Comparison of ENCODE assay signal across 10 cellular contexts in genomic region chr10:48364659-48365405, GRCh38. TPM values are rescaled to one million over a fixed set of nuclear protein-coding genes. Genes with fewer than 3 reads are reported as not detected.
DNase-seq lines count a peak whose midpoint lies in the region; ATAC-seq and TF ChIP-seq lines count a peak whose summit lies in the region.
"Had no signal": no experiment of that assay in that cellular context is flagged by ENCODE, and none has a peak within 500 bp of the region (broad histone marks: within the 10 kb centered on the region; RNA-seq: fewer than 3 reads in every experiment).

No MANE protein-coding gene starts in this region.

- no peaks in the 10 kb centered on the region; a peak in 1 of 22 replicates for H3K9me3 ChIP-seq in BLaER1 treated with 17β-estradiol and CSF1 and Interleukin-3, amounts not matched to agents 10 nM and 100 nM (replicated peaks in 1 of 11)
- H3K9me3 ChIP-seq: transverse colon had no signal

- no peak overlapping the region for H3K27ac ChIP-seq in BLaER1 treated with 17β-estradiol and CSF1 and Interleukin-3, amounts not matched to agents 10 nM and 100 nM
- H3K27ac ChIP-seq: transverse colon had no signal

- peak; percentile 70 for ATAC-seq in left lobe of liver
- no peak for ATAC-seq in HG03571 (IDR thresholded peaks at IDR 0.05; ENCODE audit: unreplicated experiment)
- no peak for ATAC-seq in GM21526 (IDR thresholded peaks at IDR 0.05; ENCODE audit: low FRiP score, unreplicated experiment)

- peaks cover 5 to 76% (median 50%) of the 10 kb centered on the region in 11 experiments; a peak in 18 of 22 replicates for H4K20me1 ChIP-seq in BLaER1 treated with 17β-estradiol and CSF1 and Interleukin-3, amounts not matched to agents 10 nM and 100 nM

- H3K4me3 ChIP-seq in BLaER1 treated with 17β-estradiol and CSF1 and Interleukin-3, amounts not matched to agents 10 nM and 100 nM: no peak overlapping the region
- H3K4me3 ChIP-seq: transverse colon had no signal

- in situ Hi-C loops in GM13977 (cut with MboI; ENCODE audit: low pct_unique_long_range_greater_than_20kb, low sequenced_read_pairs, unreplicated experiment): loop anchor here (25.0 kb wide), 1 partner anchor 147 kb away; no protein-coding TSS in a partner anchor

- no peaks in the 10 kb centered on the region; a peak in 1 of 22 replicates for H3K36me3 ChIP-seq in BLaER1 treated with 17β-estradiol and CSF1 and Interleukin-3, amounts not matched to agents 10 nM and 100 nM
- H3K36me3 ChIP-seq: transverse colon had no signal

- H3K4me1 ChIP-seq in BLaER1 treated with 17β-estradiol and CSF1 and Interleukin-3, amounts not matched to agents 10 nM and 100 nM: peaks cover 4 to 17% (median 13%) of the 10 kb centered on the region in 10 experiments; a peak in 17 of 20 replicates

- H3K9ac ChIP-seq in BLaER1 treated with 17β-estradiol and CSF1 and Interleukin-3, amounts not matched to agents 10 nM and 100 nM: no peak overlapping the region

- peak overlapping the region in 7 of 11 experiments; percentile 8 to 51 (median 29); a peak in 8 of 22 replicates for H3K4me2 ChIP-seq in BLaER1 treated with 17β-estradiol and CSF1 and Interleukin-3, amounts not matched to agents 10 nM and 100 nM

- H3K27me3 ChIP-seq in BLaER1 treated with 17β-estradiol and CSF1 and Interleukin-3, amounts not matched to agents 10 nM and 100 nM: no peaks in the 10 kb centered on the region
- H3K27me3 ChIP-seq: transverse colon had no signal

- TF ChIP-seq CTCF in GM13977 (IDR thresholded peaks at IDR 0.05; ENCODE audit: extremely low read depth, insufficient read depth, missing control alignments) (no peak), GM10266 (IDR thresholded peaks at IDR 0.05; ENCODE audit: control insufficient read depth, insufficient read depth, low read depth, missing control alignments) (no peak)

- DNase-seq in NCI-H1092 (lab: John Stamatoyannopoulos, UW): peak; percentile 4
- peak; percentile 50 for DNase-seq in astrocyte of the hippocampus (ENCODE audit: low read depth, low spot score)
- no peak for DNase-seq in left lobe of liver (ENCODE audit: low spot score)
- DNase-seq in GM13977 (ENCODE audit: low spot score): no peak
- no peak for DNase-seq in GM10266 (ENCODE audit: extremely low spot score)
- DNase-seq: stimulated activated CD4-positive, alpha-beta T cell treated with anti-CD3 and anti-CD28 coated beads, Interleukin-15, amount 100 ng/mL, for 24 hours; transverse colon had no signal

RNA-seq across cellular contexts. Expression of gene MAPK8, which starts 58.4 kb away (rescaled TPM):
- 22.4 TPM for total RNA-seq in left lobe of liver

Comparison
In these comparisons a context has a peak if more than half of its experiments do, and no peak if none do; other contexts are left out.
1. DNase-seq: peak in NCI-H1092 (single experiment) and astrocyte of the hippocampus (single experiment); none in left lobe of liver (single experiment), GM13977 (single experiment) and GM10266 (single experiment).